9 cellular contexts compared by ENCODE assay signal in the genomic region with DNA sequence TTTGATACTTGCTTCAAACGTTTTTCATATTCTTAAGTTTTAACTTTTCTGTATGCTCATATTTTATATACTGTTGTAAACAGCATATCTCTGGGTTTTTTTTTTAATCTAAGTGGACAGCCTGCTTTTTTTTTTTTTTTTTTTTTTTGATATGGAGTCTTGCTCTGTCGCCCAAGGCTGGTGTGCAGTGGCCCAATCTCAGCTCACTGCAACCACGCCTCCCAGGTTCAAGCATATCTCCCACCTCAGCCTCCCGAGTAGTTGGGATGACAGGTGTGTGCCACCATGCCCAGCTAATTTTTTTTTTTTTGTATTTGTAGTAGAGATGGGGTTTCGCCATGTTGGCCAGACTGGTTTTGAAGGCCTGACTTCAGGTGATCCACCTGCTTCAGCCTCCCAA. TPM values are rescaled to one million over a fixed set of nuclear protein-coding genes. Genes with fewer than 3 reads are reported as not detected.
DNase-seq lines count a peak whose midpoint lies in the region; ATAC-seq and TF ChIP-seq lines count a peak whose summit lies in the region.
"Had no signal": no experiment of that assay in that cellular context is flagged by ENCODE, and none has a peak within 500 bp of the region (broad histone marks: within the 10 kb centered on the region; RNA-seq: fewer than 3 reads in every experiment).

No MANE protein-coding gene starts in this region.

- H3K9me3 ChIP-seq in SU-DHL-6 (ENCODE audit: insufficient read depth, low read length) (no peaks in the 10 kb centered on the region), smooth muscle cell (replicated peaks; ENCODE audit: low read depth) (no peaks in the 10 kb centered on the region)

- H3K27me3 Mint-ChIP-seq in activated CD4-positive, alpha-beta T cell treated with anti-CD3 and anti-CD28 coated beads, Interleukin-2, amount 10 ng/mL, durations not matched to agents 24 days and 14 days, result no peaks in the 10 kb centered on the region

- H3K36me3 ChIP-seq in SU-DHL-6 (ENCODE audit: low read length), result no peaks in the 10 kb centered on the region
- no peaks in the 10 kb centered on the region for H3K36me3 ChIP-seq in smooth muscle cell (ENCODE audit: low read depth)

- H3K36me3 Mint-ChIP-seq in activated CD4-positive, alpha-beta T cell treated with anti-CD3 and anti-CD28 coated beads, Interleukin-2, amount 10 ng/mL, durations not matched to agents 24 days and 14 days (ENCODE audit: low read depth), result peaks cover 6% of the 10 kb centered on the region

- H2AFZ ChIP-seq in SU-DHL-6 (ENCODE audit: low read depth, low read length, severe bottlenecking) (no peak overlapping the region), smooth muscle cell (ENCODE audit: low read depth) (no peak overlapping the region)

- 79% methylated on average over 5 of the region's 5 CpGs for WGBS in smooth muscle cell (ENCODE audit: low lambda C conversion rate)

- H3F3A ChIP-seq in SU-DHL-6 (ENCODE audit: insufficient read depth) (no peaks in the 10 kb centered on the region), smooth muscle cell (ENCODE audit: low read depth) (no peaks in the 10 kb centered on the region)

- H3K4me3 Mint-ChIP-seq in activated CD4-positive, alpha-beta T cell treated with anti-CD3 and anti-CD28 coated beads, Interleukin-2, amount 10 ng/mL, durations not matched to agents 24 days and 14 days, result peak overlapping the region; percentile 97

- H4K20me1 ChIP-seq in SU-DHL-6 (ENCODE audit: low read depth, low read length) (no peaks in the 10 kb centered on the region), smooth muscle cell (ENCODE audit: low read depth) (peaks cover 8% of the 10 kb centered on the region)

- H3K79me2 ChIP-seq in SU-DHL-6 (ENCODE audit: insufficient read depth, low read length) (peaks cover 30% of the 10 kb centered on the region), smooth muscle cell (ENCODE audit: low read depth) (peaks cover 55% of the 10 kb centered on the region)

- intact Hi-C loops in activated CD4-positive, alpha-beta T cell treated with anti-CD3 and anti-CD28 coated beads, Interleukin-2, amount 10 ng/mL, durations not matched to agents 24 days and 14 days (cut with micrococcal nuclease), result no loop called here
- intact Hi-C loops in posterior vena cava (cut with DNase I), result no loop called here
- intact Hi-C loops in left colon (cut with DNase I, micrococcal nuclease), result no loop called here

- H3K4me3 ChIP-seq in SU-DHL-6 (ENCODE audit: insufficient read depth, low read length, poor library complexity, severe bottlenecking), result peak overlapping the region; percentile 89
- peak overlapping the region; percentile 94 for H3K4me3 ChIP-seq in fibroblast of mammary gland (ENCODE audit: control insufficient read depth, low read depth, low read length)
- peak overlapping the region; percentile 71 for H3K4me3 ChIP-seq in smooth muscle cell

- no peak overlapping the region; the same call in 1 of the 2 replicates for H3K9ac ChIP-seq in SU-DHL-6 (ENCODE audit: low read length)
- peak overlapping the region; percentile 55 for H3K9ac ChIP-seq in smooth muscle cell (ENCODE audit: low read depth)

- no peak overlapping the region for H3K27ac ChIP-seq in SU-DHL-6 (ENCODE audit: low read depth, low read length)
- H3K27ac ChIP-seq in smooth muscle cell (ENCODE audit: low read depth), result peak overlapping the region; percentile 82

- no peak for ATAC-seq in GM19324 (IDR thresholded peaks at IDR 0.05; ENCODE audit: low FRiP score, unreplicated experiment)
- no peak for ATAC-seq in left colon

- H3K9me2 ChIP-seq in SU-DHL-6 (replicated peaks; ENCODE audit: insufficient read depth, low read length), result no peaks in the 10 kb centered on the region

- H3K9me3 Mint-ChIP-seq in activated CD4-positive, alpha-beta T cell treated with anti-CD3 and anti-CD28 coated beads, Interleukin-2, amount 10 ng/mL, durations not matched to agents 24 days and 14 days, result no peaks in the 10 kb centered on the region

- peaks cover 3% of the 10 kb centered on the region for H3K4me1 ChIP-seq in smooth muscle cell (ENCODE audit: low read depth)

- H3K4me1 Mint-ChIP-seq in activated CD4-positive, alpha-beta T cell treated with anti-CD3 and anti-CD28 coated beads, Interleukin-2, amount 10 ng/mL, durations not matched to agents 24 days and 14 days, result peaks cover 17% of the 10 kb centered on the region

- H3K27me3 ChIP-seq in SU-DHL-6 (ENCODE audit: low read length), result no peaks in the 10 kb centered on the region
- H3K27me3 ChIP-seq in smooth muscle cell (ENCODE audit: low read depth), result no peaks in the 10 kb centered on the region

- TF ChIP-seq CTCF in SU-DHL-6 (IDR thresholded peaks at IDR 0.05; ENCODE audit: insufficient read depth, low read length, poor library complexity, severe bottlenecking) (no peak), fibroblast of mammary gland (conservative IDR thresholded peaks at IDR 0.05; ENCODE audit: control insufficient read depth, insufficient read depth, low read depth, low read length) (no peak), smooth muscle cell (IDR thresholded peaks at IDR 0.05; ENCODE audit: borderline replicate concordance, insufficient read depth, poor library complexity, severe bottlenecking) (no peak)

- H3K4me2 ChIP-seq in SU-DHL-6 (ENCODE audit: low read depth, low read length, poor library complexity, severe bottlenecking) (peak overlapping the region; percentile 89), smooth muscle cell (peak overlapping the region; percentile 91)

- H3K27ac Mint-ChIP-seq in activated CD4-positive, alpha-beta T cell treated with anti-CD3 and anti-CD28 coated beads, Interleukin-2, amount 10 ng/mL, durations not matched to agents 24 days and 14 days, result no peak overlapping the region

- DNase-seq in activated CD4-positive, alpha-beta T cell treated with anti-CD3 and anti-CD28 coated beads, Interleukin-2, amount 10 ng/mL, durations not matched to agents 24 days and 14 days, result no peak
- no peak for DNase-seq in activated CD4-positive, alpha-beta T cell treated with anti-CD3 and anti-CD28 coated beads for 4 hours
- DNase-seq in fibroblast of mammary gland (ENCODE audit: low read depth) (no peak), smooth muscle cell (lab: John Stamatoyannopoulos, UW; ENCODE audit: unreplicated experiment) (no peak), posterior vena cava (ENCODE audit: low spot score) (no peak), left colon (no peak)
- DNase-seq: activated gamma-delta T cell treated with Interleukin-2 at 50 U/mL for 16 hours had no signal

RNA-seq across cellular contexts. Expression of a gene that starts 1.2 kb away (rescaled TPM):
- 24.0 and 24.2 TPM in 2 replicates for total RNA-seq in activated CD4-positive, alpha-beta T cell treated with anti-CD3 and anti-CD28 coated beads, Interleukin-2, amount 10 ng/mL, durations not matched to agents 24 days and 14 days
- 24.0 and 31.1 TPM in 2 replicates for total RNA-seq in smooth muscle cell
- polyA plus RNA-seq in smooth muscle cell, result 28.4 and 30.5 TPM in 2 replicates
- total RNA-seq in posterior vena cava, result 10 to 100 TPM; 22.2 to 25.2 TPM
- total RNA-seq in left colon, result 10 to 100 TPM; 19.2 to 26.4 TPM

RNA-seq across cellular contexts. Expression of a gene that starts 40.1 kb away (rescaled TPM):
- total RNA-seq in activated CD4-positive, alpha-beta T cell treated with anti-CD3 and anti-CD28 coated beads, Interleukin-2, amount 10 ng/mL, durations not matched to agents 24 days and 14 days, result 30.8 and 33.9 TPM in 2 replicates
- total RNA-seq in smooth muscle cell (41.3 and 45.8 TPM in 2 replicates), posterior vena cava (10 to 100 TPM; 30.8 to 36.9 TPM), left colon (10 to 100 TPM; 29.9 to 30.9 TPM)
- 47.5 and 48.1 TPM in 2 replicates for polyA plus RNA-seq in smooth muscle cell

RNA-seq across cellular contexts. Expression of a gene that starts 40.4 kb away (rescaled TPM):
- total RNA-seq in activated CD4-positive, alpha-beta T cell treated with anti-CD3 and anti-CD28 coated beads, Interleukin-2, amount 10 ng/mL, durations not matched to agents 24 days and 14 days, result 50.8 and 50.9 TPM in 2 replicates
- total RNA-seq in smooth muscle cell (33.2 and 40.3 TPM in 2 replicates), posterior vena cava (10 to 100 TPM; 28.5 to 33.2 TPM), left colon (10 to 100 TPM; 26.2 to 33.9 TPM)
- polyA plus RNA-seq in smooth muscle cell, result 29.0 and 39.1 TPM in 2 replicates
